In genomic region chr14:61659582-61659981, GRCh38 we compare ENCODE assay signal across 12 cellular contexts. TPM values are rescaled to one million over a fixed set of nuclear protein-coding genes. Genes with fewer than 3 reads are reported as not detected.
DNase-seq lines count a peak whose midpoint lies in the region; ATAC-seq and TF ChIP-seq lines count a peak whose summit lies in the region.
"Had no signal": no experiment of that assay in that cellular context is flagged by ENCODE, and none has a peak within 500 bp of the region (broad histone marks: within the 10 kb centered on the region; RNA-seq: fewer than 3 reads in every experiment).

No MANE protein-coding gene starts in this region.

- H3K36me3 Mint-ChIP-seq in stimulated activated naive CD8-positive, alpha-beta T cell treated with anti-CD3 and anti-CD28 coated beads, Interleukin-15, Interleukin-2, amounts not matched to agents 100 ng/mL and 50 ng/mL, for 24 hours (ENCODE audit: low read depth) = no peaks in the 10 kb centered on the region
- H3K36me3 Mint-ChIP-seq in chondrocyte (ENCODE audit: low read depth) (no peaks in the 10 kb centered on the region), glutamatergic neuron (ENCODE audit: unreplicated experiment) (no peaks in the 10 kb centered on the region)

- intact Hi-C loops in posterior cingulate gyrus (cut with DNase I) = no loop called here

- H3K27ac ChIP-seq in right atrium auricular region = no peak overlapping the region
- H3K27ac ChIP-seq: ovary had no signal

- no peak for DNase-seq in stimulated activated naive CD8-positive, alpha-beta T cell treated with anti-CD3 and anti-CD28 coated beads, Interleukin-15, Interleukin-2, amounts not matched to agents 100 U/mL and 50 U/mL, for 24 hours
- DNase-seq in SIG-M5 treated with dmso at 0.1 percent for 504 hours (lab: John Stamatoyannopoulos, UW; ENCODE audit: unreplicated experiment) (peak; percentile 76), chondrocyte (ENCODE audit: low spot score) (no peak), OCI-M2 (lab: John Stamatoyannopoulos, UW; ENCODE audit: unreplicated experiment) (no peak), glutamatergic neuron (no peak), posterior cingulate gyrus (no peak), right atrium auricular region (ENCODE audit: low spot score) (no peak)
- DNase-seq: NCI-H1048; ovary; stimulated activated CD4-positive, alpha-beta T cell treated with anti-CD3 and anti-CD28 coated beads, Interleukin-15, amount 100 ng/mL, for 24 hours had no signal

- no peak overlapping the region for H3K4me3 Mint-ChIP-seq in stimulated activated naive CD8-positive, alpha-beta T cell treated with anti-CD3 and anti-CD28 coated beads, Interleukin-15, Interleukin-2, amounts not matched to agents 100 ng/mL and 50 ng/mL, for 24 hours
- H3K4me3 Mint-ChIP-seq in chondrocyte (ENCODE audit: unreplicated experiment) (no peak overlapping the region), glutamatergic neuron (ENCODE audit: unreplicated experiment) (no peak overlapping the region)

- no peaks in the 10 kb centered on the region for H3K27me3 Mint-ChIP-seq in stimulated activated naive CD8-positive, alpha-beta T cell treated with anti-CD3 and anti-CD28 coated beads, Interleukin-15, Interleukin-2, amounts not matched to agents 100 ng/mL and 50 ng/mL, for 24 hours
- H3K27me3 Mint-ChIP-seq in chondrocyte (ENCODE audit: low read depth) = no peaks in the 10 kb centered on the region
- no peaks in the 10 kb centered on the region for H3K27me3 Mint-ChIP-seq in glutamatergic neuron (ENCODE audit: unreplicated experiment)

- H3K27ac Mint-ChIP-seq in stimulated activated naive CD8-positive, alpha-beta T cell treated with anti-CD3 and anti-CD28 coated beads, Interleukin-15, Interleukin-2, amounts not matched to agents 100 ng/mL and 50 ng/mL, for 24 hours = peak overlapping the region; percentile 97
- peak overlapping the region; percentile 97 for H3K27ac Mint-ChIP-seq in chondrocyte (ENCODE audit: unreplicated experiment)
- H3K27ac Mint-ChIP-seq in glutamatergic neuron (ENCODE audit: unreplicated experiment) = no peak overlapping the region

- no peaks in the 10 kb centered on the region for H3K27me3 ChIP-seq in right atrium auricular region
- H3K27me3 ChIP-seq: ovary had no signal

- TF ChIP-seq CTCF in chondrocyte (IDR thresholded peaks at IDR 0.05) (no peak), glutamatergic neuron (IDR thresholded peaks at IDR 0.05; ENCODE audit: partially characterized antibody, unreplicated experiment) (no peak), right atrium auricular region (IDR thresholded peaks at IDR 0.05) (no peak)

- H3K9me3 Mint-ChIP-seq in stimulated activated naive CD8-positive, alpha-beta T cell treated with anti-CD3 and anti-CD28 coated beads, Interleukin-15, Interleukin-2, amounts not matched to agents 100 ng/mL and 50 ng/mL, for 24 hours = no peaks in the 10 kb centered on the region
- H3K9me3 Mint-ChIP-seq in chondrocyte (ENCODE audit: low read depth) = no peaks in the 10 kb centered on the region
- H3K9me3 Mint-ChIP-seq in glutamatergic neuron (ENCODE audit: unreplicated experiment) = peaks cover 2% of the 10 kb centered on the region

- no peak overlapping the region for H3K4me3 ChIP-seq in right atrium auricular region
- H3K4me3 ChIP-seq: ovary had no signal

- no peaks in the 10 kb centered on the region for H3K9me3 ChIP-seq in right atrium auricular region
- H3K9me3 ChIP-seq: ovary had no signal

- ATAC-seq in stimulated activated naive CD8-positive, alpha-beta T cell treated with anti-CD3 and anti-CD28 coated beads, Interleukin-15, Interleukin-2, amounts not matched to agents 100 U/mL and 50 U/mL, for 24 hours = no peak
- ATAC-seq: activated CD4-positive, CD25-positive, alpha-beta regulatory T cell treated with anti-CD3 and anti-CD28 coated beads, Interleukin-2, amount 50 U/mL, for 24 hours had no signal

- H3K36me3 ChIP-seq in right atrium auricular region = no peaks in the 10 kb centered on the region
- H3K36me3 ChIP-seq: ovary had no signal

- peaks cover 71% of the 10 kb centered on the region for H3K4me1 Mint-ChIP-seq in stimulated activated naive CD8-positive, alpha-beta T cell treated with anti-CD3 and anti-CD28 coated beads, Interleukin-15, Interleukin-2, amounts not matched to agents 100 ng/mL and 50 ng/mL, for 24 hours (ENCODE audit: low read depth)
- H3K4me1 Mint-ChIP-seq in chondrocyte (ENCODE audit: low read depth) (peaks cover 45% of the 10 kb centered on the region), glutamatergic neuron (ENCODE audit: low read depth, unreplicated experiment) (no peaks in the 10 kb centered on the region)

- H3K4me1 ChIP-seq in right atrium auricular region = peaks cover 0 to 18% of the 10 kb centered on the region in 2 donors

RNA-seq across cellular contexts. Expression of gene HIF1A, which starts 35.7 kb away (rescaled TPM):
- 466 to 676 TPM (median 660 TPM) in 3 replicates for total RNA-seq in chondrocyte
- total RNA-seq in glutamatergic neuron (ENCODE audit: unreplicated experiment) = 145 TPM
- total RNA-seq in right atrium auricular region = 10 to 100 TPM; 81.2 to 89.1 TPM
